Comparison of ENCODE assay signal across 15 cellular contexts in genomic region chr10:99700649-99701048, GRCh38.
"Had no signal": no experiment of that assay in that cellular context is flagged by ENCODE, and none has a peak within 500 bp of the region (broad histone marks: within the 10 kb centered on the region; RNA-seq: fewer than 3 reads in every experiment).

No MANE protein-coding gene starts in this region.

- H3K9me3 ChIP-seq: colonic mucosa, heart right ventricle, mucosa of descending colon, sigmoid colon, suprapubic skin, thyroid gland had no signal

- H3K27me3 ChIP-seq: colonic mucosa, heart right ventricle, sigmoid colon, suprapubic skin, thyroid gland had no signal

- H3K27ac ChIP-seq: colonic mucosa, heart right ventricle, sigmoid colon, suprapubic skin, thyroid gland had no signal

- H3K4me2 ChIP-seq: smooth muscle cell had no signal

- DNase-seq: colonic mucosa; dermis blood vessel endothelial cell; heart right ventricle; hypothalamus; kidney glomerular epithelial cell; mucosa of descending colon; nephron progenitor cell; sigmoid colon; stimulated activated CD4-positive, alpha-beta T cell treated with anti-CD3 and anti-CD28 coated beads, Interleukin-4, amount 100 ng/mL, for 1 hour; stimulated activated CD8-positive, alpha-beta memory T cell treated with anti-CD3 and anti-CD28 coated beads, Interleukin-4, amount 100 ng/mL, for 48 hours; stimulated activated naive CD8-positive, alpha-beta T cell treated with anti-CD3 and anti-CD28 coated beads, Interleukin-15, Interleukin-2, amounts not matched to agents 100 U/mL and 50 U/mL, for 24 hours; thyroid gland had no signal

- H3K4me3 ChIP-seq: colonic mucosa, heart right ventricle, mucosa of descending colon, sigmoid colon, smooth muscle cell, suprapubic skin, thyroid gland had no signal

- H3K4me1 ChIP-seq: colonic mucosa, heart right ventricle, sigmoid colon, thyroid gland had no signal

- ATAC-seq: heart right ventricle; mucosa of descending colon; stimulated activated effector memory CD8-positive, alpha-beta T cell treated with anti-CD3 and anti-CD28 coated beads, Interleukin-12 subunit alpha, Interleukin-12 subunit beta, amount 100 ng/mL, for 72 hours; stimulated activated naive CD8-positive, alpha-beta T cell treated with anti-CD3 and anti-CD28 coated beads, Interleukin-15, Interleukin-2, amounts not matched to agents 100 U/mL and 50 U/mL, for 24 hours had no signal
